In genomic region chr12:79691299-79692248, GRCh38 we compare ENCODE assay signal across 8 cellular contexts. TPM values are rescaled to one million over a fixed set of nuclear protein-coding genes. Genes with fewer than 3 reads are reported as not detected.
A peak's percentile ranks its signal among the peaks of the same experiment; 100 is the strongest.
DNase-seq lines count a peak whose midpoint lies in the region; ATAC-seq, FAIRE-seq and TF ChIP-seq lines count a peak whose summit lies in the region.

No MANE protein-coding gene starts in this region.

- H3K27ac Mint-ChIP-seq in endodermal cell = peak overlapping the region; percentile 92

- DNase-seq in A172 (ENCODE audit: low spot score) (peak; percentile 85), GM12865 (ENCODE audit: low read depth) (no peak), Peyer's patch (no peak), endodermal cell (peak; percentile 73), mucosa of descending colon (no peak), vagina (ENCODE audit: extremely low spot score in 2 of 2) (no peak), GM12892 (ENCODE audit: insufficient read length) (no peak), HuH-7 (ENCODE audit: low spot score) (no peak)

- H3K27ac ChIP-seq in Peyer's patch (peak overlapping the region; percentile 86 to 92 (median 90)), endodermal cell (ENCODE audit: low read depth, low read length) (peak overlapping the region; percentile 54), vagina (peak overlapping the region; percentile 95)

- H3K4me1 ChIP-seq in Peyer's patch = peaks cover 0 to 2% (median 0%) of the 10 kb centered on the region in 4 donors
- H3K4me1 ChIP-seq in endodermal cell (ENCODE audit: control insufficient read depth, insufficient read depth, low read length) = no peaks in the 10 kb centered on the region
- H3K4me1 ChIP-seq in mucosa of descending colon (ENCODE audit: low read depth) = peaks cover 7% of the 10 kb centered on the region
- H3K4me1 ChIP-seq in vagina = peaks cover 5% of the 10 kb centered on the region

- TF ChIP-seq CTCF in GM12865 (IDR thresholded peaks at IDR 0.05; ENCODE audit: insufficient read depth, low read depth, low read length, missing control alignments) (no peak), Peyer's patch (IDR thresholded peaks at IDR 0.05) (no peak), endodermal cell (conservative IDR thresholded peaks at IDR 0.05) (no peak), mucosa of descending colon (IDR thresholded peaks at IDR 0.05) (no peak), vagina (IDR thresholded peaks at IDR 0.05) (no peak)

- no peak for FAIRE-seq in GM12892 (lab: Jason Lieb, UNC)

- ATAC-seq in mucosa of descending colon = peak; percentile 9

- H3K36me3 ChIP-seq in Peyer's patch (no peaks in the 10 kb centered on the region), endodermal cell (ENCODE audit: control insufficient read depth, insufficient read depth, low read length) (no peaks in the 10 kb centered on the region), mucosa of descending colon (ENCODE audit: low read depth) (no peaks in the 10 kb centered on the region), vagina (no peaks in the 10 kb centered on the region)

- no peaks in the 10 kb centered on the region for H3K27me3 Mint-ChIP-seq in endodermal cell (ENCODE audit: insufficient read depth)

- H3K27me3 ChIP-seq in Peyer's patch (no peaks in the 10 kb centered on the region), endodermal cell (ENCODE audit: control insufficient read depth, insufficient read depth, low read length, poor library complexity, severe bottlenecking) (no peaks in the 10 kb centered on the region), vagina (no peaks in the 10 kb centered on the region)

- H3K9me3 ChIP-seq in Peyer's patch (no peaks in the 10 kb centered on the region), endodermal cell (ENCODE audit: control insufficient read depth, low read length) (no peaks in the 10 kb centered on the region), mucosa of descending colon (no peaks in the 10 kb centered on the region), vagina (no peaks in the 10 kb centered on the region)

- H3K36me3 Mint-ChIP-seq in endodermal cell (ENCODE audit: low read depth) = no peaks in the 10 kb centered on the region

- H3K4me3 Mint-ChIP-seq in endodermal cell = peak overlapping the region; percentile 69

- H3K4me1 Mint-ChIP-seq in endodermal cell = peaks cover 39% of the 10 kb centered on the region

- WGBS in endodermal cell (ENCODE audit: insufficient coverage in 1 of 2, insufficient read length in 1 of 2), 2 experiments = 3 to 4% methylated on average over 20 to 26 of the region's 27 CpGs

- TF ChIP-seq POLR2A in Peyer's patch (IDR thresholded peaks at IDR 0.05) (peak in 1 of 2 donors; percentile 8), vagina (IDR thresholded peaks at IDR 0.05) (no peak), GM12892 (IDR thresholded peaks at IDR 0.05; ENCODE audit: low read depth, low read length) (no peak)

- H3K9me3 Mint-ChIP-seq in endodermal cell = no peaks in the 10 kb centered on the region

- peak overlapping the region; percentile 55 for H3K4me3 ChIP-seq in GM12865 (ENCODE audit: low read depth, low read length)
- H3K4me3 ChIP-seq in Peyer's patch = peak overlapping the region; percentile 77 to 91 (median 83)
- H3K4me3 ChIP-seq in endodermal cell (ENCODE audit: low read length) = peak overlapping the region; percentile 83
- peak overlapping the region; percentile 81 for H3K4me3 ChIP-seq in mucosa of descending colon
- peak overlapping the region; percentile 92 to 99 for H3K4me3 ChIP-seq in vagina

- intact Hi-C loops in mucosa of descending colon (cut with DNase I, micrococcal nuclease) (no loop called here), vagina (cut with DNase I) (loop anchor here (5.0 kb wide), 1 partner anchor 139 kb away; no protein-coding TSS in a partner anchor)

- peak overlapping the region; percentile 65 for H3K9ac ChIP-seq in endodermal cell (ENCODE audit: extremely low read depth, low read length, poor library complexity, severe bottlenecking)

RNA-seq across cellular contexts. Expression of gene PAWR, which starts 0.8 kb away (rescaled TPM):
- 63.2 and 75.2 TPM in 2 replicates for total RNA-seq in A172 (2014; rRNA removed; shearing (Covaris generic))
- total RNA-seq in Peyer's patch (100 to 1,000 TPM in 1 of 4 donors, 10 to 100 TPM in 3; 86.7 to 174 (median 95.8) TPM), endodermal cell (100 to 1,000 TPM; 128 to 147 TPM), mucosa of descending colon (100 to 1,000 TPM in 2 of 3 donors, 10 to 100 TPM in 1; 93.0 to 170 (median 126) TPM), vagina (103 TPM)
- polyA plus RNA-seq in endodermal cell (2013, experiment 1 of 2) = 37.8 TPM
- polyA plus RNA-seq in endodermal cell (2013, experiment 2 of 2) = 31.3 TPM
- polyA plus RNA-seq in GM12892 (2012; ENCODE audit: missing spikeins) = 20.1 TPM

Comparison
In these comparisons a context has a peak if more than half of its experiments do, and no peak if none do; other contexts are left out.
1. DNase-seq: peak in A172 (single experiment) and endodermal cell (single experiment); none in GM12865 (single experiment), Peyer's patch (0 of 3), mucosa of descending colon (0 of 3), vagina (0 of 2), GM12892 (single experiment) and HuH-7 (single experiment).
2. Peak in every context shown above with its lines, with median percentiles within 50 percentile points of each other: H3K4me3 ChIP-seq and H3K27ac ChIP-seq.